ENCODE assay signal across 8 cellular contexts in genomic region chr17:34637548-34638525, GRCh38. TPM values are rescaled to one million over a fixed set of nuclear protein-coding genes. Genes with fewer than 3 reads are reported as not detected.
A peak's percentile ranks its signal among the peaks of the same experiment; 100 is the strongest.
DNase-seq lines count a peak whose midpoint lies in the region; ATAC-seq and TF ChIP-seq lines count a peak whose summit lies in the region.

No MANE protein-coding gene starts in this region.

- ATAC-seq in sciatic nerve (peak; percentile 94), aorta (ENCODE audit: low FRiP score) (peak; percentile 76)

- intact Hi-C loops in adrenal gland (cut with DNase I) (loop anchor here (5.0 to 10.0 kb wide), 5 partner anchors 86 to 477 kb away; partner anchors contain the start of gene RAD51D (in 1 of the 2)), sciatic nerve (cut with DNase I) (no loop called here), aorta (cut with DNase I) (loop anchor here (2.0 to 10.0 kb wide), 3 partner anchors 93 to 219 kb away; no protein-coding TSS in a partner anchor)

- DNase-seq in DMS 273 (lab: John Stamatoyannopoulos, UW; ENCODE audit: unreplicated experiment) (peak; percentile 89), DMS 273 treated with DMSO at 0.1 percent for 48 hours (lab: John Stamatoyannopoulos, UW) (no peak), KBM-7 (peak; percentile 66), T-helper 1 cell (peak; percentile 49 to 75 (median 67)), adrenal gland (peak; percentile 73 to 82 (median 80)), right atrium auricular region (ENCODE audit: low spot score) (peak; percentile 68), sciatic nerve (ENCODE audit: low spot score) (peak; percentile 87), aorta (peak; percentile 83 to 89)

- no peak overlapping the region for H3K27ac ChIP-seq in adrenal gland
- no peak overlapping the region for H3K27ac ChIP-seq in right atrium auricular region
- H3K27ac ChIP-seq in aorta (ENCODE audit: low read depth in 1 of 2, low read length in 2 of 2), result no peak overlapping the region

- 24 to 63% (median 33%) methylated on average over 7 to 73 of the region's 73 CpGs for WGBS in adrenal gland, 4 donors
- 11 to 12% methylated on average over 63 to 73 of the region's 73 CpGs for WGBS in aorta, 2 donors

- H3K4me3 ChIP-seq in adrenal gland (peak overlapping the region in 2 of 4 donors; percentile 10 to 33), right atrium auricular region (peak overlapping the region; percentile 6 to 48), aorta (ENCODE audit: low read length in 2 of 2) (no peak overlapping the region)

- H3K36me3 ChIP-seq in adrenal gland (replicated peaks in 1 of 2) (no peaks in the 10 kb centered on the region), right atrium auricular region (no peaks in the 10 kb centered on the region), aorta (ENCODE audit: control insufficient read depth in 1 of 2, insufficient read depth in 2 of 2, low read length in 1 of 2) (no peaks in the 10 kb centered on the region)

- H3K9me3 ChIP-seq in adrenal gland (replicated peaks in 1 of 3) (no peaks in the 10 kb centered on the region), right atrium auricular region (no peaks in the 10 kb centered on the region), aorta (ENCODE audit: control insufficient read depth, low read length) (no peaks in the 10 kb centered on the region)

- H3K4me1 ChIP-seq in adrenal gland (replicated peaks in 1 of 2) (peaks cover 4 to 5% of the 10 kb centered on the region in 2 donors), right atrium auricular region (peaks cover 0 to 8% of the 10 kb centered on the region in 2 donors), aorta (ENCODE audit: control insufficient read depth in 1 of 2, insufficient read depth in 2 of 2, low read length in 2 of 2) (no peaks in the 10 kb centered on the region)

- in situ Hi-C loops in KBM-7 (cut with MboI; ENCODE audit: low pct_unique_long_range_greater_than_20kb, low sequenced_read_pairs), result no loop called here

- H3K27me3 ChIP-seq in adrenal gland, result peaks cover 22% of the 10 kb centered on the region
- H3K27me3 ChIP-seq in right atrium auricular region, result no peaks in the 10 kb centered on the region
- H3K27me3 ChIP-seq in aorta (ENCODE audit: control insufficient read depth in 1 of 2, insufficient read depth in 2 of 2, low read length in 1 of 2), result no peaks in the 10 kb centered on the region

- peak; percentile 75 to 87 (median 82) for TF ChIP-seq CTCF in adrenal gland (IDR thresholded peaks at IDR 0.05)
- TF ChIP-seq CTCF in right atrium auricular region (IDR thresholded peaks at IDR 0.05), result peak; percentile 74 to 86

- TF ChIP-seq POLR2A in adrenal gland (IDR thresholded peaks at IDR 0.05), result no peak

RNA-seq across cellular contexts. Expression of gene TMEM132E, which starts 58.5 kb away (rescaled TPM):
- total RNA-seq in adrenal gland (1 to 10 TPM in 1 of 8 donors, under 1 TPM in 6, not detected in 1; 0.07 to 1.1 (median 0.23) TPM), right atrium auricular region (under 1 TPM; 0.24 to 0.26 TPM), sciatic nerve (0.58 TPM), aorta (under 1 TPM; 0.29 to 0.36 TPM)
- polyA plus RNA-seq in adrenal gland (under 1 TPM; 0.07 to 0.24 (median 0.11) TPM), aorta (under 1 TPM; 0.15 to 0.25 TPM)

Comparison
In these comparisons a context has a peak if more than half of its experiments do, and no peak if none do; other contexts are left out.
1. H3K4me3 ChIP-seq: peak in right atrium auricular region (2 of 2); none in aorta (0 of 2).